Comparison of ENCODE assay signal across 10 cellular contexts in the genomic region with DNA sequence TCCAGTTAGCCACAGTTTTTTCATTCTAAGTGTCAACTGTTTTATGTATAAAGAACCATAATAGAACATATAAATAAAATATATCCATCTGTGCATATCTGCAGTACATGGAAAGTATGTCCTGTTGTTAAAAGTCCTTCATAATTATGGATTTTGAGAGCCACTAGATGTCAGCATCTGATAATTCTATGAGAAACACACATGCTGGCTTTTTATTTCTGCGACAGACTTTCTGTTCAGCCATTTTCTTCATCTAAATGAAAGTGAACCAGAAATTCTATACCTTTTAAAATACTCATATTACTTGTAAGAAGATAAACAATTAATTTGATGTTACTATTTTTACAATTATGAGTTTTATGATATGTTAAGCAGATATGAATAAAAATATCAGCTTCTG.
DNase-seq lines count a peak whose midpoint lies in the region; ATAC-seq and TF ChIP-seq lines count a peak whose summit lies in the region.
"Had no signal": no experiment of that assay in that cellular context is flagged by ENCODE, and none has a peak within 500 bp of the region (broad histone marks: within the 10 kb centered on the region; RNA-seq: fewer than 3 reads in every experiment).

No MANE protein-coding gene starts in this region.

- 12 to 27% methylated on average over 1 of the region's 1 CpG for WGBS in tibial nerve, 2 donors

- H3K27me3 ChIP-seq in tibial nerve: no peaks in the 10 kb centered on the region
- H3K27me3 ChIP-seq: vagina had no signal

- ATAC-seq in GM21825 (IDR thresholded peaks at IDR 0.05; ENCODE audit: unreplicated experiment) (no peak), HG03442 (IDR thresholded peaks at IDR 0.05; ENCODE audit: unreplicated experiment) (no peak), GM21381 (IDR thresholded peaks at IDR 0.05; ENCODE audit: unreplicated experiment) (no peak)

- TF ChIP-seq EP300 in tibial nerve (IDR thresholded peaks at IDR 0.05): no peak

- H3K36me3 ChIP-seq in tibial nerve: no peaks in the 10 kb centered on the region
- H3K36me3 ChIP-seq: prostate gland, vagina had no signal

- no peak overlapping the region for H3K27ac ChIP-seq in tibial nerve
- H3K27ac ChIP-seq: prostate gland, vagina had no signal

- no peak overlapping the region for H3K4me3 ChIP-seq in tibial nerve
- H3K4me3 ChIP-seq: prostate gland, vagina had no signal

- DNase-seq in ELR (ENCODE audit: low read depth) (peak; percentile 64), NCI-H1417 treated with DMSO at 0.1 percent for 48 hours (lab: John Stamatoyannopoulos, UW) (peak; percentile 52), astrocyte of the hippocampus (ENCODE audit: low read depth, low spot score) (peak; percentile 68), midbrain (lab: John Stamatoyannopoulos, UW) (peak; percentile 63), tibial nerve (ENCODE audit: low spot score in 2 of 2) (no peak)

- H3K9me3 ChIP-seq in tibial nerve: no peaks in the 10 kb centered on the region
- H3K9me3 ChIP-seq: prostate gland, vagina had no signal

- TF ChIP-seq CTCF in tibial nerve (IDR thresholded peaks at IDR 0.05): peak in 1 of 5 experiments; percentile 8

- no peak for TF ChIP-seq POLR2A in tibial nerve (IDR thresholded peaks at IDR 0.05)

- peaks cover 0 to 5% (median 0%) of the 10 kb centered on the region in 4 donors for H3K4me1 ChIP-seq in tibial nerve
- H3K4me1 ChIP-seq: prostate gland, vagina had no signal

Comparison
In these comparisons a context has a peak if more than half of its experiments do, and no peak if none do; other contexts are left out.
1. DNase-seq: peak in ELR (single experiment), NCI-H1417 treated with DMSO at 0.1 percent for 48 hours (single experiment), astrocyte of the hippocampus (single experiment) and midbrain (single experiment); none in tibial nerve (0 of 2).